11 cellular contexts compared by ENCODE assay signal in the genomic region with DNA sequence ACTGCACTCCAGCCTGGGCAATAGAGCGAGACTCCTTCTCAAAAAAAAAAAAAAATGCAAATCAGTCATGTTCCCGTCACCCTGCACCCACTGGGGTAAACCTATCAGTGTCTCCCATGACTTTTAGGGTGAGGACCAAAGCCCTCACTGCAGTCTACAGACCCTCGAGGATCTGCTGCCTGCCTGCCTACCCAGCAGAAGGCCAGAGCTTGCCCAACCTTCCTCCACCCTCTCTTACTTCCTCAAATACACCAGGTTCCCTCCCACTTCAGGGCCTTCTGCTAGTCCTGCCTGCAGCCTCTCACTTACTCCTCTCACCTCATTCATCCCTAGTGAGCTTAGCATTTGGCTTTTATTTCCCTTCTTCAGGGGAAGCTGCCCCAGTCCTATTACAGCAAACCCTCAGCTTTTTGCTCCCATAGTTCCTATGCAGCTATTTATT. TPM values are rescaled to one million over a fixed set of nuclear protein-coding genes. Genes with fewer than 3 reads are reported as not detected.
A peak's percentile ranks its signal among the peaks of the same experiment; 100 is the strongest.
DNase-seq lines count a peak whose midpoint lies in the region; ATAC-seq, FAIRE-seq and TF ChIP-seq lines count a peak whose summit lies in the region.
"Had no signal": no experiment of that assay in that cellular context is flagged by ENCODE, and none has a peak within 500 bp of the region (broad histone marks: within the 10 kb centered on the region; RNA-seq: fewer than 3 reads in every experiment).

No MANE protein-coding gene starts in this region.

- H3K4me3 ChIP-seq in duodenal mucosa (ENCODE audit: low read depth in 1 of 2, low read length in 2 of 2) (no peak overlapping the region), neutrophil (ENCODE audit: low read depth in 1 of 2, low read length in 1 of 2) (peak overlapping the region in 1 of 2 experiments; percentile 40)

- H3K27me3 ChIP-seq in duodenal mucosa (ENCODE audit: control insufficient read depth in 1 of 2, insufficient read depth in 2 of 2, low read length in 2 of 2) (no peaks in the 10 kb centered on the region), neutrophil (no peaks in the 10 kb centered on the region)

- peak overlapping the region; percentile 87 for H3K27ac ChIP-seq in duodenal mucosa (ENCODE audit: low read depth, low read length)
- H3K27ac ChIP-seq in neutrophil, result peak overlapping the region; percentile 75

- TF ChIP-seq CTCF in neutrophil (IDR thresholded peaks at IDR 0.05), result no peak

- DNase-seq in GM12891 (ENCODE audit: insufficient read length, low spot score) (no peak), NOMO-1 (lab: John Stamatoyannopoulos, UW; ENCODE audit: unreplicated experiment in 2 of 2) (peak; percentile 82 to 89), NCI-H1092 (lab: John Stamatoyannopoulos, UW) (no peak)
- DNase-seq in stimulated activated CD4-positive, alpha-beta T cell treated with anti-CD3 and anti-CD28 coated beads, Interleukin-4, amount 100 ng/mL, for 24 hours, result no peak
- DNase-seq: anterior cingulate cortex, foreskin melanocyte, NCI-H2081 had no signal

- FAIRE-seq in GM12891 (lab: Jason Lieb, UNC), result peak; percentile 79

- TF ChIP-seq POLR2A in GM12891 (IDR thresholded peaks at IDR 0.05; ENCODE audit: low read depth, low read length), result no peak

- no peak for ATAC-seq in GM21723 (IDR thresholded peaks at IDR 0.05; ENCODE audit: unreplicated experiment)
- no peak for ATAC-seq in GM21381 (IDR thresholded peaks at IDR 0.05; ENCODE audit: unreplicated experiment)

- H3K9me3 ChIP-seq in duodenal mucosa (ENCODE audit: control insufficient read depth in 1 of 2, low read length in 2 of 2), result no peaks in the 10 kb centered on the region
- H3K9me3 ChIP-seq in neutrophil, result no peaks in the 10 kb centered on the region

- H3K36me3 ChIP-seq in duodenal mucosa (ENCODE audit: control insufficient read depth in 1 of 2, insufficient read depth in 2 of 2, low read length in 2 of 2) (no peaks in the 10 kb centered on the region), neutrophil (no peaks in the 10 kb centered on the region)

- H3K4me1 ChIP-seq in duodenal mucosa (ENCODE audit: control insufficient read depth in 1 of 2, insufficient read depth in 2 of 2, low read length in 2 of 2) (peaks cover 19 to 36% of the 10 kb centered on the region in 2 donors), neutrophil (ENCODE audit: control insufficient read depth in 1 of 2, insufficient read depth in 1 of 2, low read depth in 1 of 2, low read length in 1 of 2) (peaks cover 16 to 18% of the 10 kb centered on the region in 2 experiments)

- H3K9ac ChIP-seq in duodenal mucosa (ENCODE audit: low read depth in 1 of 2, low read length in 2 of 2), result peak overlapping the region; percentile 52 to 81

TF ChIP-seq in GM12891, 5 proteins besides CTCF, POLR2A, EP300 and RAD21:
- TF ChIP-seq POU2F2 (IDR thresholded peaks at IDR 0.05; ENCODE audit: low read depth, low read length) (no peak), SPI1 (IDR thresholded peaks at IDR 0.05; ENCODE audit: low read depth, low read length) (peak; percentile 25; the same call in 1 of the 2 replicates), PAX5 (IDR thresholded peaks at IDR 0.05; ENCODE audit: insufficient read depth, low read length, severe bottlenecking) (no peak), TAF1 (IDR thresholded peaks at IDR 0.05; ENCODE audit: low read depth, low read length) (no peak)

RNA-seq across cellular contexts. Expression of gene TOB1, which starts 17.7 kb away (rescaled TPM):
- polyA plus RNA-seq in GM12891 (2012; ENCODE audit: low read depth, missing spikeins), result 9.6 TPM

RNA-seq across cellular contexts. Expression of gene WFIKKN2, which starts 48.5 kb away (rescaled TPM):
- polyA plus RNA-seq in GM12891 (2012; ENCODE audit: low read depth, missing spikeins), result 0.14 TPM

Comparison
In these comparisons a context has a peak if more than half of its experiments do, and no peak if none do; other contexts are left out.
1. DNase-seq: peak in NOMO-1 (2 of 2); none in GM12891 (single experiment), stimulated activated CD4-positive, alpha-beta T cell treated with anti-CD3 and anti-CD28 coated beads, Interleukin-4, amount 100 ng/mL, for 24 hours (single experiment) and NCI-H1092 (single experiment).